In genomic region chr13:74017301-74018092, GRCh38 we compare ENCODE assay signal across 12 cellular contexts.
DNase-seq lines count a peak whose midpoint lies in the region; ATAC-seq and TF ChIP-seq lines count a peak whose summit lies in the region.
"Had no signal": no experiment of that assay in that cellular context is flagged by ENCODE, and none has a peak within 500 bp of the region (broad histone marks: within the 10 kb centered on the region; RNA-seq: fewer than 3 reads in every experiment).

No MANE protein-coding gene starts in this region.

- H3K27me3 ChIP-seq in Karpas-422 (ENCODE audit: low read length) (no peaks in the 10 kb centered on the region), prostate gland (replicated peaks; ENCODE audit: insufficient read depth) (no peaks in the 10 kb centered on the region)

- H3K4me2 ChIP-seq in Karpas-422 (ENCODE audit: low read depth, low read length, poor library complexity, severe bottlenecking) = peak overlapping the region; percentile 49

- peak overlapping the region; percentile 18; the same call in 1 of the 2 replicates for H3K9ac ChIP-seq in Karpas-422 (ENCODE audit: low read length)

- H3K4me1 ChIP-seq in Karpas-422 (ENCODE audit: low read length) (peaks cover 58% of the 10 kb centered on the region), prostate gland (replicated peaks) (no peaks in the 10 kb centered on the region)

- H3K9me3 ChIP-seq in Karpas-422 (ENCODE audit: low read length) (no peaks in the 10 kb centered on the region), prostate gland (no peaks in the 10 kb centered on the region)

- ATAC-seq in left ventricle myocardium superior = peak; percentile 63
- no peak for ATAC-seq in left cardiac atrium
- peak; percentile 70 for ATAC-seq in HG02763 (IDR thresholded peaks at IDR 0.05; ENCODE audit: unreplicated experiment)
- ATAC-seq in stimulated activated naive B cell treated with anti-CD40 and anti-IgM and Interleukin-4, amounts not matched to agents 10 μg/mL and 1 μg/mL and 100 μg/mL, for 72 hours (replicated peaks) = peak; percentile 94 to 98
- no peak for ATAC-seq in HG02885 (IDR thresholded peaks at IDR 0.05; ENCODE audit: poor library complexity, unreplicated experiment)
- ATAC-seq: activated T-helper 17 cell treated with anti-CD3 and anti-CD28 coated beads, Interleukin-2, amount 50 U/mL, for 72 hours had no signal

- H3K36me3 ChIP-seq in Karpas-422 (ENCODE audit: insufficient read depth, low read length) = peaks cover 4% of the 10 kb centered on the region; the same call in 1 of the 2 replicates
- H3K36me3 ChIP-seq in prostate gland = no peaks in the 10 kb centered on the region

- TF ChIP-seq POLR2A in prostate gland (IDR thresholded peaks at IDR 0.05) = no peak

- H3K9me2 ChIP-seq in Karpas-422 (replicated peaks; ENCODE audit: insufficient read depth, low read length) = no peaks in the 10 kb centered on the region

- intact Hi-C loops in left ventricle myocardium superior (cut with micrococcal nuclease) (no loop called here), left cardiac atrium (cut with DNase I) (no loop called here), prostate gland (cut with DNase I) (no loop called here)

- no peak for DNase-seq in left ventricle myocardium superior
- DNase-seq in left cardiac atrium = no peak
- DNase-seq in Karpas-422 = peak; percentile 66
- no peak for DNase-seq in stimulated activated naive B cell treated with anti-CD40 and anti-IgM and Interleukin-4, amounts not matched to agents 10 μg/mL and 1 μg/mL and 100 μg/mL, for 72 hours
- DNase-seq in NCI-H1105 treated with DMSO at 0.1 percent for 48 hours (lab: John Stamatoyannopoulos, UW) = no peak
- DNase-seq in prostate gland (ENCODE audit: low spot score) = no peak
- DNase-seq: activated CD4-positive, alpha-beta T cell treated with anti-CD3 and anti-CD28 coated beads, Interleukin-2, amount 50 U/mL, for 48 hours; MV-4-11; T-helper 2 cell had no signal

- H3K27me3 Mint-ChIP-seq in stimulated activated naive B cell treated with anti-CD40 and anti-IgM and Interleukin-4, amounts not matched to agents 10 μg/mL and 1 μg/mL and 100 μg/mL, for 72 hours = no peaks in the 10 kb centered on the region
- H3K27me3 Mint-ChIP-seq: activated T-helper 17 cell treated with anti-CD3 and anti-CD28 coated beads, Interleukin-2, amount 50 U/mL, for 72 hours had no signal

- peaks cover 4% of the 10 kb centered on the region in 2 donors for H3K9me3 Mint-ChIP-seq in stimulated activated naive B cell treated with anti-CD40 and anti-IgM and Interleukin-4, amounts not matched to agents 10 μg/mL and 1 μg/mL and 100 μg/mL, for 72 hours

- no peak overlapping the region for H3K4me3 Mint-ChIP-seq in stimulated activated naive B cell treated with anti-CD40 and anti-IgM and Interleukin-4, amounts not matched to agents 10 μg/mL and 1 μg/mL and 100 μg/mL, for 72 hours
- H3K4me3 Mint-ChIP-seq: activated T-helper 17 cell treated with anti-CD3 and anti-CD28 coated beads, Interleukin-2, amount 50 U/mL, for 72 hours had no signal

- H3K4me3 ChIP-seq in Karpas-422 (ENCODE audit: low read length) (no peak overlapping the region), prostate gland (no peak overlapping the region)

- no peak overlapping the region for H3K27ac Mint-ChIP-seq in stimulated activated naive B cell treated with anti-CD40 and anti-IgM and Interleukin-4, amounts not matched to agents 10 μg/mL and 1 μg/mL and 100 μg/mL, for 72 hours
- H3K27ac Mint-ChIP-seq: activated T-helper 17 cell treated with anti-CD3 and anti-CD28 coated beads, Interleukin-2, amount 50 U/mL, for 72 hours had no signal

- 83% methylated on average over 4 of the region's 4 CpGs for WGBS in prostate gland

- H3K27ac ChIP-seq in Karpas-422 (ENCODE audit: low read length) = peak overlapping the region; percentile 63
- H3K27ac ChIP-seq in prostate gland = no peak overlapping the region

- peaks cover 92% of the 10 kb centered on the region for H3K79me2 ChIP-seq in Karpas-422 (ENCODE audit: low read length)

- peaks cover 6 to 22% of the 10 kb centered on the region in 2 donors for H3K36me3 Mint-ChIP-seq in stimulated activated naive B cell treated with anti-CD40 and anti-IgM and Interleukin-4, amounts not matched to agents 10 μg/mL and 1 μg/mL and 100 μg/mL, for 72 hours

- no peaks in the 10 kb centered on the region for H4K20me1 ChIP-seq in Karpas-422 (ENCODE audit: insufficient read depth, low read depth, low read length)

- H3K4me1 Mint-ChIP-seq in stimulated activated naive B cell treated with anti-CD40 and anti-IgM and Interleukin-4, amounts not matched to agents 10 μg/mL and 1 μg/mL and 100 μg/mL, for 72 hours = peaks cover 19 to 21% of the 10 kb centered on the region in 2 donors

- no peak for TF ChIP-seq CTCF in prostate gland (IDR thresholded peaks at IDR 0.05)

- H2AFZ ChIP-seq in Karpas-422 (ENCODE audit: low read length) = no peak overlapping the region

Comparison
In these comparisons a context has a peak if more than half of its experiments do, and no peak if none do; other contexts are left out.
1. ATAC-seq: peak in left ventricle myocardium superior (single experiment), HG02763 (single experiment) and stimulated activated naive B cell treated with anti-CD40 and anti-IgM and Interleukin-4, amounts not matched to agents 10 μg/mL and 1 μg/mL and 100 μg/mL, for 72 hours (2 of 2); none in left cardiac atrium (0 of 2) and HG02885 (single experiment).